33 cellular contexts compared by ENCODE assay signal in genomic region chr18:77442393-77442792, GRCh38.
A peak's percentile ranks its signal among the peaks of the same experiment; 100 is the strongest.
DNase-seq lines count a peak whose midpoint lies in the region; ATAC-seq and TF ChIP-seq lines count a peak whose summit lies in the region.
"Had no signal": no experiment of that assay in that cellular context is flagged by ENCODE, and none has a peak within 500 bp of the region (broad histone marks: within the 10 kb centered on the region; RNA-seq: fewer than 3 reads in every experiment).

No MANE protein-coding gene starts in this region.

- H3K79me2 ChIP-seq in neural progenitor cell (ENCODE audit: low read depth) = no peaks in the 10 kb centered on the region

- H3K9me3 ChIP-seq in right atrium auricular region = no peaks in the 10 kb centered on the region
- H3K9me3 ChIP-seq in mesenchymal stem cell (ENCODE audit: control insufficient read depth, low read length) = no peaks in the 10 kb centered on the region
- no peaks in the 10 kb centered on the region for H3K9me3 ChIP-seq in neural progenitor cell (ENCODE audit: low read depth)
- H3K9me3 ChIP-seq: A549; BE2C; BLaER1; BLaER1 treated with 17β-estradiol and CSF1 and Interleukin-3, amounts not matched to agents 10 nM and 100 nM; Caco-2 had no signal

- H3K4ac ChIP-seq in mesenchymal stem cell (ENCODE audit: low read depth in 1 of 2, low read length in 2 of 2) = no peak overlapping the region

- no peaks in the 10 kb centered on the region for H3F3A ChIP-seq in neural progenitor cell (ENCODE audit: low read depth)

- H3K27ac Mint-ChIP-seq in natural killer cell treated with Interleukin-12 subunit alpha and Interleukin-12 subunit beta and Interleukin-15 and Interleukin-18, amount 100 ng/mL, for 72 hours = no peak overlapping the region
- H3K27ac Mint-ChIP-seq in natural killer cell = no peak overlapping the region
- H3K27ac Mint-ChIP-seq in neural progenitor cell = no peak overlapping the region
- H3K27ac Mint-ChIP-seq: B cell; CD14-positive monocyte; CD4-positive, alpha-beta memory T cell; CD4-positive, alpha-beta T cell; CD8-positive, alpha-beta memory T cell; CD8-positive, alpha-beta T cell had no signal

- intact Hi-C loops in Right ventricle myocardium inferior (cut with DNase I) = no loop called here
- intact Hi-C loops in natural killer cell (cut with micrococcal nuclease) = no loop called here

- no peak overlapping the region for H3K4me3 ChIP-seq in right atrium auricular region
- H3K4me3 ChIP-seq in mesenchymal stem cell (ENCODE audit: insufficient read depth in 1 of 2, low read depth in 1 of 2, low read length in 2 of 2) = no peak overlapping the region
- no peak overlapping the region for H3K4me3 ChIP-seq in neural progenitor cell
- H3K4me3 ChIP-seq: A549; BLaER1; BLaER1 treated with 17β-estradiol and CSF1 and Interleukin-3, amounts not matched to agents 10 nM and 100 nM had no signal

- H3K18ac ChIP-seq in mesenchymal stem cell (ENCODE audit: low read depth in 1 of 2, low read length in 2 of 2) = no peak overlapping the region

- H3K9ac ChIP-seq in mesenchymal stem cell (ENCODE audit: low read length) = no peak overlapping the region
- no peak overlapping the region for H3K9ac ChIP-seq in neural progenitor cell
- H3K9ac ChIP-seq: BLaER1; BLaER1 treated with 17β-estradiol and CSF1 and Interleukin-3, amounts not matched to agents 10 nM and 100 nM had no signal

- H3K4me3 Mint-ChIP-seq in natural killer cell treated with Interleukin-12 subunit alpha and Interleukin-12 subunit beta and Interleukin-15 and Interleukin-18, amount 100 ng/mL, for 72 hours = no peak overlapping the region
- H3K4me3 Mint-ChIP-seq in natural killer cell (no peak overlapping the region), neural progenitor cell (no peak overlapping the region)
- H3K4me3 Mint-ChIP-seq: B cell; CD14-positive monocyte; CD4-positive, alpha-beta memory T cell; CD4-positive, alpha-beta T cell; CD4-positive, CD25-positive, alpha-beta regulatory T cell; CD8-positive, alpha-beta memory T cell; CD8-positive, alpha-beta T cell had no signal

- H2BK120ac ChIP-seq in mesenchymal stem cell (ENCODE audit: low read depth, low read length) = no peak overlapping the region

- 67% methylated on average over 6 of the region's 6 CpGs for WGBS in mesenchymal stem cell

- H3K14ac ChIP-seq in mesenchymal stem cell (ENCODE audit: low read length in 2 of 2) = no peak overlapping the region

- H3K23ac ChIP-seq in mesenchymal stem cell (ENCODE audit: low read length in 2 of 2) = no peak overlapping the region

- H3K27ac ChIP-seq in right atrium auricular region = no peak overlapping the region
- no peak overlapping the region for H3K27ac ChIP-seq in mesenchymal stem cell (ENCODE audit: low read length, poor library complexity, severe bottlenecking)
- no peak overlapping the region for H3K27ac ChIP-seq in neural progenitor cell
- H3K27ac ChIP-seq: 22Rv1; A549; BLaER1; BLaER1 treated with 17β-estradiol and CSF1 and Interleukin-3, amounts not matched to agents 10 nM and 100 nM; C4-2B had no signal

- H3K36me3 ChIP-seq in right atrium auricular region (no peaks in the 10 kb centered on the region), mesenchymal stem cell (ENCODE audit: control insufficient read depth in 1 of 2, insufficient read depth in 2 of 2, low read depth in 1 of 2, low read length in 2 of 2) (no peaks in the 10 kb centered on the region), neural progenitor cell (no peaks in the 10 kb centered on the region)
- H3K36me3 ChIP-seq: BE2C; BLaER1; BLaER1 treated with 17β-estradiol and CSF1 and Interleukin-3, amounts not matched to agents 10 nM and 100 nM had no signal

- no peak overlapping the region for H4K8ac ChIP-seq in mesenchymal stem cell (ENCODE audit: low read length)

- H3K4me1 ChIP-seq in right atrium auricular region (no peaks in the 10 kb centered on the region), mesenchymal stem cell (ENCODE audit: control insufficient read depth, insufficient read depth, low read depth, low read length) (no peaks in the 10 kb centered on the region), neural progenitor cell (no peaks in the 10 kb centered on the region)
- H3K4me1 ChIP-seq: A549, BE2C, Caco-2 had no signal

- no peak overlapping the region for H2BK12ac ChIP-seq in mesenchymal stem cell (ENCODE audit: low read length in 2 of 2)

- H2BK15ac ChIP-seq in mesenchymal stem cell (ENCODE audit: low read depth, poor library complexity, severe bottlenecking) = no peak overlapping the region

- no peaks in the 10 kb centered on the region for H3K36me3 Mint-ChIP-seq in natural killer cell treated with Interleukin-12 subunit alpha and Interleukin-12 subunit beta and Interleukin-15 and Interleukin-18, amount 100 ng/mL, for 72 hours
- H3K36me3 Mint-ChIP-seq in natural killer cell (no peaks in the 10 kb centered on the region), neural progenitor cell (no peaks in the 10 kb centered on the region)
- H3K36me3 Mint-ChIP-seq: CD14-positive monocyte; CD4-positive, alpha-beta memory T cell; CD4-positive, CD25-positive, alpha-beta regulatory T cell; CD8-positive, alpha-beta memory T cell; CD8-positive, alpha-beta T cell had no signal

- H3K79me1 ChIP-seq in mesenchymal stem cell (replicated peaks; ENCODE audit: low read length, poor library complexity, severe bottlenecking) = no peaks in the 10 kb centered on the region

- H3K4me2 ChIP-seq in mesenchymal stem cell (ENCODE audit: low read length, poor library complexity, severe bottlenecking) (no peak overlapping the region), neural progenitor cell (no peak overlapping the region)
- H3K4me2 ChIP-seq: A549; BLaER1; BLaER1 treated with 17β-estradiol and CSF1 and Interleukin-3, amounts not matched to agents 10 nM and 100 nM had no signal

- H3K4me1 Mint-ChIP-seq in natural killer cell treated with Interleukin-12 subunit alpha and Interleukin-12 subunit beta and Interleukin-15 and Interleukin-18, amount 100 ng/mL, for 72 hours (ENCODE audit: low read depth in 2 of 2) = peaks cover 4% of the 10 kb centered on the region in 2 donors
- H3K4me1 Mint-ChIP-seq in natural killer cell (peaks cover 0 to 16% of the 10 kb centered on the region in 2 donors), neural progenitor cell (no peaks in the 10 kb centered on the region)
- H3K4me1 Mint-ChIP-seq: B cell; CD14-positive monocyte; CD4-positive, alpha-beta memory T cell; CD4-positive, CD25-positive, alpha-beta regulatory T cell had no signal

- TF ChIP-seq CTCF in right atrium auricular region (IDR thresholded peaks at IDR 0.05) (no peak), natural killer cell (IDR thresholded peaks at IDR 0.05) (no peak), neural progenitor cell (IDR thresholded peaks at IDR 0.05) (no peak)

- no peak overlapping the region for H2BK5ac ChIP-seq in mesenchymal stem cell (ENCODE audit: low read depth, low read length, poor library complexity, severe bottlenecking)

- H3K9me3 Mint-ChIP-seq in natural killer cell treated with Interleukin-12 subunit alpha and Interleukin-12 subunit beta and Interleukin-15 and Interleukin-18, amount 100 ng/mL, for 72 hours = no peaks in the 10 kb centered on the region
- no peaks in the 10 kb centered on the region for H3K9me3 Mint-ChIP-seq in natural killer cell
- H3K9me3 Mint-ChIP-seq in neural progenitor cell = no peaks in the 10 kb centered on the region
- H3K9me3 Mint-ChIP-seq: CD4-positive, alpha-beta T cell; CD4-positive, CD25-positive, alpha-beta regulatory T cell; CD8-positive, alpha-beta memory T cell; CD8-positive, alpha-beta T cell had no signal

- H3K27me3 Mint-ChIP-seq in natural killer cell treated with Interleukin-12 subunit alpha and Interleukin-12 subunit beta and Interleukin-15 and Interleukin-18, amount 100 ng/mL, for 72 hours = peaks cover 17 to 19% of the 10 kb centered on the region in 2 donors
- H3K27me3 Mint-ChIP-seq in natural killer cell (ENCODE audit: low read depth in 2 of 2) (peaks cover 14 to 31% of the 10 kb centered on the region in 2 donors), neural progenitor cell (ENCODE audit: insufficient read depth, low read depth) (peaks cover 2% of the 10 kb centered on the region)

- no peak for ATAC-seq in Right ventricle myocardium inferior
- ATAC-seq in natural killer cell treated with Interleukin-12 subunit alpha and Interleukin-12 subunit beta and Interleukin-15 and Interleukin-18, amount 100 ng/mL, for 72 hours = peak; percentile 24 to 48
- ATAC-seq in natural killer cell = no peak
- ATAC-seq: A549; CD8-positive, alpha-beta T cell had no signal

- no peak overlapping the region for H4K91ac ChIP-seq in mesenchymal stem cell (ENCODE audit: low read length)

- no peaks in the 10 kb centered on the region for H3K27me3 ChIP-seq in right atrium auricular region
- no peaks in the 10 kb centered on the region for H3K27me3 ChIP-seq in mesenchymal stem cell (ENCODE audit: control insufficient read depth in 1 of 2, insufficient read depth in 1 of 2, low read length in 2 of 2)
- H3K27me3 ChIP-seq in neural progenitor cell = no peaks in the 10 kb centered on the region
- H3K27me3 ChIP-seq: BE2C; BLaER1; BLaER1 treated with 17β-estradiol and CSF1 and Interleukin-3, amounts not matched to agents 10 nM and 100 nM had no signal

- DNase-seq in Right ventricle myocardium inferior (ENCODE audit: missing footprints) (peak; percentile 62), right atrium auricular region (ENCODE audit: low spot score) (no peak), natural killer cell (no peak), mesenchymal stem cell (no peak), neural progenitor cell (ENCODE audit: low spot score) (no peak)
- DNase-seq in natural killer cell treated with Interleukin-12 subunit alpha and Interleukin-12 subunit beta and Interleukin-15 and Interleukin-18, amount 100 ng/mL, for 72 hours (ENCODE audit: low spot score) = no peak
- DNase-seq: 8988T; ACHN; AML-193; BE2C; C1 segment of cervical spinal cord; Caco-2; Calu3; CD4-positive, alpha-beta memory T cell; CD4-positive, alpha-beta T cell; CD4-positive, CD25-positive, alpha-beta regulatory T cell; CD8-positive, alpha-beta memory T cell; CD8-positive, alpha-beta T cell; COR-L47; DMS 273 treated with DMSO at 0.1 percent for 48 hours; DMS153; DMS53; DMS79; DMS79 treated with DMSO at 0.1 percent for 48 hours; DND-41; EL had no signal

- no peaks in the 10 kb centered on the region for H4K20me1 ChIP-seq in neural progenitor cell (ENCODE audit: low read depth)
- H4K20me1 ChIP-seq: BLaER1; BLaER1 treated with 17β-estradiol and CSF1 and Interleukin-3, amounts not matched to agents 10 nM and 100 nM had no signal

- H2AK5ac ChIP-seq in mesenchymal stem cell (ENCODE audit: low read length, severe bottlenecking) = no peak overlapping the region

- H2AFZ ChIP-seq in mesenchymal stem cell (ENCODE audit: low read depth, low read length) (peak overlapping the region; percentile 14), neural progenitor cell (replicated peaks) (no peak overlapping the region)

Comparison
In these comparisons a context has a peak if more than half of its experiments do, and no peak if none do; other contexts are left out.
1. ATAC-seq: peak in natural killer cell treated with Interleukin-12 subunit alpha and Interleukin-12 subunit beta and Interleukin-15 and Interleukin-18, amount 100 ng/mL, for 72 hours (2 of 2); none in Right ventricle myocardium inferior (single experiment) and natural killer cell (0 of 3).